In genomic region chr2:67036446-67036845, GRCh38 we compare ENCODE assay signal across 23 cellular contexts.
"Had no signal": no experiment of that assay in that cellular context is flagged by ENCODE, and none has a peak within 500 bp of the region (broad histone marks: within the 10 kb centered on the region; RNA-seq: fewer than 3 reads in every experiment).

No MANE protein-coding gene starts in this region.

- H3K9me3 Mint-ChIP-seq: endodermal cell had no signal

- H3K27me3 Mint-ChIP-seq: activated naive CD4-positive, alpha-beta T cell treated with anti-CD3 and anti-CD28 coated beads, Interleukin-2, amount 10 ng/mL, durations not matched to agents 7 days and 5 days; central memory CD8-positive, alpha-beta T cell; memory B cell; stimulated activated naive CD8-positive, alpha-beta T cell treated with anti-CD3 and anti-CD28 coated beads, Interleukin-15, amount 100 ng/mL, for 72 hours had no signal

- H3K4me3 Mint-ChIP-seq: activated naive CD4-positive, alpha-beta T cell treated with anti-CD3 and anti-CD28 coated beads, Interleukin-2, amount 10 ng/mL, durations not matched to agents 7 days and 5 days; central memory CD8-positive, alpha-beta T cell; endodermal cell; immature natural killer cell; memory B cell; naive B cell; stimulated activated naive CD8-positive, alpha-beta T cell treated with anti-CD3 and anti-CD28 coated beads, Interleukin-15, amount 100 ng/mL, for 72 hours had no signal

- H3K27ac Mint-ChIP-seq: activated naive CD4-positive, alpha-beta T cell treated with anti-CD3 and anti-CD28 coated beads, Interleukin-2, amount 10 ng/mL, durations not matched to agents 7 days and 5 days; endodermal cell; memory B cell; naive B cell had no signal

- H3K4me3 ChIP-seq: colonic mucosa, heart right ventricle, right lobe of liver, suprapubic skin had no signal

- DNase-seq: activated CD4-positive, alpha-beta T cell treated with anti-CD3 and anti-CD28 coated beads, Interleukin-2, amount 50 U/mL, for 1 hour; activated CD8-positive, alpha-beta memory T cell treated with anti-CD3 and anti-CD28 coated beads for 24 hours; activated CD8-positive, alpha-beta memory T cell treated with anti-CD3 and anti-CD28 coated beads, Interleukin-2, amount 50 U/mL, for 48 hours; activated effector memory CD4-positive, alpha-beta T cell treated with Interleukin-2 at 50 U/mL for 16 hours; activated naive CD4-positive, alpha-beta T cell treated with anti-CD3 and anti-CD28 coated beads, Interleukin-2, amount 10 ng/mL, durations not matched to agents 7 days and 5 days; activated T-cell treated with anti-CD3 and anti-CD28 coated beads, Interleukin-2, amount 50 U/mL, for 48 hours; aorta; colonic mucosa; endodermal cell; heart right ventricle; immature natural killer cell; kidney glomerular epithelial cell; left ventricle myocardium superior; naive B cell; right lobe of liver; small intestine; stimulated activated CD4-positive, alpha-beta T cell treated with anti-CD3 and anti-CD28 coated beads, Interleukin-4, amount 100 ng/mL, for 1 hour; stimulated activated naive CD8-positive, alpha-beta T cell treated with anti-CD3 and anti-CD28 coated beads, Interleukin-15, amount 100 ng/mL, for 72 hours; T1000; trophoblast cell had no signal

- H3K27ac ChIP-seq: colonic mucosa, heart right ventricle, suprapubic skin had no signal

- H3K27me3 ChIP-seq: colonic mucosa, heart right ventricle, right lobe of liver, suprapubic skin had no signal

- H3K4me1 ChIP-seq: colonic mucosa, heart right ventricle, suprapubic skin had no signal

- H3K9me3 ChIP-seq: colonic mucosa, heart right ventricle, right lobe of liver, suprapubic skin had no signal

- H3K4me1 Mint-ChIP-seq: activated naive CD4-positive, alpha-beta T cell treated with anti-CD3 and anti-CD28 coated beads, Interleukin-2, amount 10 ng/mL, durations not matched to agents 7 days and 5 days; central memory CD8-positive, alpha-beta T cell; immature natural killer cell; memory B cell; naive B cell; stimulated activated naive CD8-positive, alpha-beta T cell treated with anti-CD3 and anti-CD28 coated beads, Interleukin-15, amount 100 ng/mL, for 72 hours had no signal

- H3K36me3 Mint-ChIP-seq: activated naive CD4-positive, alpha-beta T cell treated with anti-CD3 and anti-CD28 coated beads, Interleukin-2, amount 10 ng/mL, durations not matched to agents 7 days and 5 days; immature natural killer cell; memory B cell; naive B cell had no signal

- H3K36me3 ChIP-seq: colonic mucosa, heart right ventricle, right lobe of liver, suprapubic skin had no signal
